Comparison of ENCODE assay signal across 20 cellular contexts in genomic region chr11:2742201-2742600, GRCh38. TPM values are rescaled to one million over a fixed set of nuclear protein-coding genes. Genes with fewer than 3 reads are reported as not detected.
DNase-seq lines count a peak whose midpoint lies in the region; ATAC-seq, FAIRE-seq and TF ChIP-seq lines count a peak whose summit lies in the region.
"Had no signal": no experiment of that assay in that cellular context is flagged by ENCODE, and none has a peak within 500 bp of the region (broad histone marks: within the 10 kb centered on the region; RNA-seq: fewer than 3 reads in every experiment).

No MANE protein-coding gene starts in this region.

- intact Hi-C loops in IMR-90 (cut with micrococcal nuclease) (loop anchor here (5.0 kb wide), 1 partner anchor 85 kb away; no protein-coding TSS in a partner anchor), K562 (cut with micrococcal nuclease) (no loop called here), spleen (cut with DNase I; ENCODE audit: low total_unique reads) (no loop called here)

- no peak for TF ChIP-seq RAD21 in IMR-90 (IDR thresholded peaks at IDR 0.05; ENCODE audit: low read length)
- TF ChIP-seq RAD21 in K562 (CRISPR knock-in tag; conservative IDR thresholded peaks at IDR 0.05 in 1 of 2, IDR thresholded peaks at IDR 0.05 in 1 of 2) = no peak

- ATAC-seq in IMR-90 (ENCODE audit: low read depth) = peak; percentile 3
- no peak for ATAC-seq in K562
- no peak for ATAC-seq in HG03095 (IDR thresholded peaks at IDR 0.05; ENCODE audit: unreplicated experiment)
- ATAC-seq: CD8-positive, alpha-beta T cell; T-cell had no signal

- peak overlapping the region; percentile 15 for H2AK9ac ChIP-seq in IMR-90 (replicated peaks; ENCODE audit: low read depth, low read length, poor library complexity)

- H2BK12ac ChIP-seq in mesenchymal stem cell (ENCODE audit: low read length in 2 of 2) = peak overlapping the region; percentile 38 to 93

- no peak overlapping the region for H2BK20ac ChIP-seq in IMR-90 (ENCODE audit: low read depth, low read length)

- H3K27me3 ChIP-seq in IMR-90 (ENCODE audit: control insufficient read depth, insufficient read depth, low read length) = peaks cover 5% of the 10 kb centered on the region
- no peaks in the 10 kb centered on the region for H3K27me3 ChIP-seq in K562 (ENCODE audit: control insufficient read depth in 2 of 2, insufficient read depth in 2 of 2, low read length in 2 of 2)
- H3K27me3 ChIP-seq in mesenchymal stem cell (ENCODE audit: control insufficient read depth in 1 of 2, insufficient read depth in 1 of 2, low read length in 2 of 2) = no peaks in the 10 kb centered on the region
- H3K27me3 ChIP-seq in spleen (replicated peaks in 1 of 7) = no peaks in the 10 kb centered on the region

- H3K23ac ChIP-seq in IMR-90 (ENCODE audit: low read depth, low read length) (no peak overlapping the region), mesenchymal stem cell (ENCODE audit: low read length in 2 of 2) (no peak overlapping the region)

- no peak overlapping the region for H3K56ac ChIP-seq in IMR-90 (ENCODE audit: extremely low read depth, insufficient read depth, low read length)

- 0 out of 2 replicates have a peak overlapping the region, but pooled peaks have one; percentile 11 for H3K4ac ChIP-seq in IMR-90 (ENCODE audit: low read depth, low read length)
- peak overlapping the region; percentile 16 to 35 for H3K4ac ChIP-seq in mesenchymal stem cell (ENCODE audit: low read depth in 1 of 2, low read length in 2 of 2)

- POLR2A ChIA-PET in IMR-90 (lab: Charles Lee; ENCODE audit: unreplicated experiment) = no interaction called here
- POLR2A ChIA-PET in K562 (lab: Yijun Ruan, JAX) = interaction anchor here (0.6 to 1.6 kb wide), 2 partner anchors 10 to 39 kb away, joined by 3 to 7 read pairs; no protein-coding TSS in a partner anchor

- FAIRE-seq in K562 (lab: Jason Lieb, UNC) = no peak

- in situ Hi-C loops in IMR-90 (cut with MboI; ENCODE audit: low sequenced_read_pairs) (no loop called here), K562 (cut with MboI) (no loop called here)

- H3K79me1 ChIP-seq in IMR-90 (ENCODE audit: low read depth in 1 of 2, low read length in 2 of 2) (no peaks in the 10 kb centered on the region), mesenchymal stem cell (replicated peaks; ENCODE audit: low read length, poor library complexity, severe bottlenecking) (no peaks in the 10 kb centered on the region)

- CTCF ChIA-PET in IMR-90 (lab: Yijun Ruan, JAX) (no interaction called here), K562 (lab: Yijun Ruan, JAX; ENCODE audit: low intra/inter-chr PET ratio) (no interaction called here)

- DNase-seq in IMR-90 (no peak), K562 (ENCODE audit: extremely low read depth in 1 of 4, low spot score in 3 of 4) (no peak), mesenchymal stem cell (no peak), spleen (peak; percentile 67), NCI-H1092 (lab: John Stamatoyannopoulos, UW) (no peak), NOMO-1 (lab: John Stamatoyannopoulos, UW; ENCODE audit: unreplicated experiment in 2 of 2) (no peak)
- no peak for DNase-seq in activated CD4-positive, alpha-beta T cell treated with anti-CD3 and anti-CD28 coated beads, Interleukin-2, amount 50 U/mL, for 4 hours
- DNase-seq: activated CD4-positive, alpha-beta T cell treated with anti-CD3 and anti-CD28 coated beads, Interleukin-2, amount 10 ng/mL, durations not matched to agents 7 days and 5 days; activated CD8-positive, alpha-beta memory T cell treated with anti-CD3 and anti-CD28 coated beads, Interleukin-2, amount 50 U/mL, for 4 hours; CD8-positive, alpha-beta T cell; cerebellar nuclear complex; DND-41; effector memory CD4-positive, alpha-beta T cell; naive B cell; NCI-H2029 treated with DMSO at 0.1 percent for 48 hours; NCI-H446; SIG-M5 had no signal

- peak overlapping the region; percentile 6; the same call in 1 of the 2 replicates for H4K91ac ChIP-seq in IMR-90 (ENCODE audit: insufficient read depth, low read depth, low read length)
- H4K91ac ChIP-seq in mesenchymal stem cell (ENCODE audit: low read length) = peak overlapping the region; percentile 70

- no peak overlapping the region for H4K5ac ChIP-seq in IMR-90 (ENCODE audit: low read depth, low read length)

- no peaks in the 10 kb centered on the region for H3K36me3 ChIP-seq in IMR-90 (ENCODE audit: control insufficient read depth, insufficient read depth, low read length)
- H3K36me3 ChIP-seq in K562 (ENCODE audit: control insufficient read depth, insufficient read depth, low read length) = no peaks in the 10 kb centered on the region
- no peaks in the 10 kb centered on the region for H3K36me3 ChIP-seq in mesenchymal stem cell (ENCODE audit: control insufficient read depth in 1 of 2, insufficient read depth in 2 of 2, low read depth in 1 of 2, low read length in 2 of 2)
- H3K36me3 ChIP-seq in spleen = no peaks in the 10 kb centered on the region

- no TSS peak for BruUV-seq in IMR-90 (replicated peaks; lab: Mats Ljungman, UMichigan)
- BruUV-seq in K562 (replicated peaks; lab: Mats Ljungman, UMichigan) = no TSS peak

- no peaks in the 10 kb centered on the region for H3K79me2 ChIP-seq in K562 (ENCODE audit: control insufficient read depth, insufficient read depth, low read length)

- H2BK5ac ChIP-seq in IMR-90 (ENCODE audit: low read depth, low read length, poor library complexity, severe bottlenecking) = peak overlapping the region; percentile 35
- peak overlapping the region; percentile 36 for H2BK5ac ChIP-seq in mesenchymal stem cell (ENCODE audit: low read depth, low read length, poor library complexity, severe bottlenecking)

- dilution Hi-C loops in IMR-90 (cut with HindIII; ENCODE audit: low sequenced_read_pairs, unreplicated experiment) = no loop called here

- H2BK15ac ChIP-seq in IMR-90 (ENCODE audit: low read depth, low read length) (no peak overlapping the region), mesenchymal stem cell (ENCODE audit: low read depth, poor library complexity, severe bottlenecking) (peak overlapping the region; percentile 94)

- H3K27ac ChIP-seq in IMR-90 (ENCODE audit: insufficient read depth, low read length) = peak overlapping the region; percentile 23; the same call in 1 of the 2 replicates
- no peak overlapping the region for H3K27ac ChIP-seq in K562 (ENCODE audit: extremely low read depth, low read depth, low read length)
- H3K27ac ChIP-seq in mesenchymal stem cell (ENCODE audit: low read length, poor library complexity, severe bottlenecking) = peak overlapping the region; percentile 96
- H3K27ac ChIP-seq in spleen = peak overlapping the region in 1 of 8 donors; percentile 31

- no peaks in the 10 kb centered on the region for H3K9me3 ChIP-seq in IMR-90 (ENCODE audit: control insufficient read depth, insufficient read depth, low read length)
- H3K9me3 ChIP-seq in K562 (replicated peaks; ENCODE audit: control insufficient read depth, insufficient read depth, low read depth, low read length) = no peaks in the 10 kb centered on the region
- H3K9me3 ChIP-seq in mesenchymal stem cell (ENCODE audit: control insufficient read depth, low read length) = no peaks in the 10 kb centered on the region
- no peaks in the 10 kb centered on the region for H3K9me3 ChIP-seq in spleen

- TF ChIP-seq POLR2A in IMR-90 (IDR thresholded peaks at IDR 0.05; ENCODE audit: low read depth, low read length) (no peak), K562 (conservative IDR thresholded peaks at IDR 0.05) (no peak), spleen (IDR thresholded peaks at IDR 0.05) (no peak)

- H3K18ac ChIP-seq in IMR-90 (ENCODE audit: low read depth, low read length) (peak overlapping the region; percentile 8; the same call in 1 of the 2 replicates), mesenchymal stem cell (ENCODE audit: low read depth in 1 of 2, low read length in 2 of 2) (peak overlapping the region; percentile 84 to 90)

- H3K9ac ChIP-seq in IMR-90 (ENCODE audit: low read depth, low read length) (peak overlapping the region; percentile 5; the same call in 1 of the 2 replicates), K562 (ENCODE audit: insufficient read depth in 1 of 2, low read depth in 2 of 2, low read length in 2 of 2) (no peak overlapping the region), mesenchymal stem cell (ENCODE audit: low read length) (peak overlapping the region; percentile 40)

- H2AK5ac ChIP-seq in IMR-90 (ENCODE audit: low read depth, low read length) = peak overlapping the region; percentile 70
- peak overlapping the region; percentile 8 for H2AK5ac ChIP-seq in mesenchymal stem cell (ENCODE audit: low read length, severe bottlenecking)

- WGBS in IMR-90 (ENCODE audit: extremely low coverage in 2 of 2, insufficient read length in 1 of 2), 2 experiments = 75% methylated on average over 4 of the region's 5 CpGs; no CpG with 5 or more reads in 1 of the 2 experiments
- 83% methylated on average over 5 of the region's 5 CpGs for WGBS in K562 (ENCODE audit: insufficient coverage, low coverage, missing lambda C conversion rate)
- WGBS in mesenchymal stem cell = 94% methylated on average over 5 of the region's 5 CpGs
- 86 to 99% (median 95%) methylated on average over 4 to 5 of the region's 5 CpGs for WGBS in spleen, 5 donors

- H2AFZ ChIP-seq in IMR-90 (replicated peaks; ENCODE audit: low read length, poor library complexity) (peak overlapping the region; percentile 3), K562 (ENCODE audit: low read depth, low read length) (peak overlapping the region; percentile 88; the same call in 1 of the 2 replicates), mesenchymal stem cell (ENCODE audit: low read depth, low read length) (no peak overlapping the region)

- H4K8ac ChIP-seq in IMR-90 (ENCODE audit: low read depth in 2 of 2, low read length in 2 of 2) = 0 out of 4 replicates have a peak overlapping the region, but pooled peaks of 1 of the 2 experiments have one; percentile 6
- H4K8ac ChIP-seq in mesenchymal stem cell (ENCODE audit: low read length) = peak overlapping the region; percentile 4

- no peaks in the 10 kb centered on the region for H4K20me1 ChIP-seq in IMR-90 (ENCODE audit: insufficient read depth, low read length)
- no peaks in the 10 kb centered on the region for H4K20me1 ChIP-seq in K562 (replicated peaks; ENCODE audit: control insufficient read depth, insufficient read depth, low read length)

- peaks cover 19% of the 10 kb centered on the region for H3K4me1 ChIP-seq in IMR-90 (ENCODE audit: control insufficient read depth, insufficient read depth, low read length)
- peaks cover 43 to 70% of the 10 kb centered on the region in 2 experiments for H3K4me1 ChIP-seq in K562 (replicated peaks in 1 of 2; ENCODE audit: control insufficient read depth in 2 of 2, insufficient read depth in 2 of 2, low read length in 2 of 2)
- H3K4me1 ChIP-seq in mesenchymal stem cell (ENCODE audit: control insufficient read depth, insufficient read depth, low read depth, low read length) = peaks cover 53% of the 10 kb centered on the region
- H3K4me1 ChIP-seq in spleen = peaks cover 0 to 13% (median 2%) of the 10 kb centered on the region in 6 donors

- H2BK120ac ChIP-seq in IMR-90 (ENCODE audit: low read depth, low read length) (0 out of 2 replicates have a peak overlapping the region, but pooled peaks have one; percentile 8), mesenchymal stem cell (ENCODE audit: low read depth, low read length) (no peak overlapping the region)

- TF ChIP-seq CTCF in IMR-90 (conservative IDR thresholded peaks at IDR 0.05; ENCODE audit: low read depth, low read length) = no peak
- no peak for TF ChIP-seq CTCF in K562 (IDR thresholded peaks at IDR 0.05 in 2 of 3, conservative IDR thresholded peaks at IDR 0.05 in 1 of 3; ENCODE audit: insufficient read depth in 2 of 3, low read depth in 1 of 3, low read length in 3 of 3)
- TF ChIP-seq CTCF in spleen (IDR thresholded peaks at IDR 0.05 in 8 of 11, conservative IDR thresholded peaks at IDR 0.05 in 3 of 11) = no peak

- H3K4me3 ChIP-seq in IMR-90 (ENCODE audit: insufficient read depth, low read depth, low read length) (no peak overlapping the region), K562 (no peak overlapping the region), mesenchymal stem cell (ENCODE audit: insufficient read depth in 1 of 2, low read depth in 1 of 2, low read length in 2 of 2) (peak overlapping the region in 1 of 2 experiments; percentile 46), spleen (no peak overlapping the region)
- H3K4me3 ChIP-seq: lung had no signal

- H3K4me2 ChIP-seq in IMR-90 (ENCODE audit: low read depth, low read length) = peak overlapping the region; percentile 60
- no peak overlapping the region for H3K4me2 ChIP-seq in K562 (ENCODE audit: insufficient read depth, low read length)
- H3K4me2 ChIP-seq in mesenchymal stem cell (ENCODE audit: low read length, poor library complexity, severe bottlenecking) = peak overlapping the region; percentile 2

- H3K9me1 ChIP-seq in IMR-90 (ENCODE audit: insufficient read depth, low read length) (no peaks in the 10 kb centered on the region), K562 (ENCODE audit: control insufficient read depth, insufficient read depth, low read length) (no peaks in the 10 kb centered on the region)

- no peak overlapping the region; the same call in 1 of the 2 replicates for H3K14ac ChIP-seq in IMR-90 (replicated peaks; ENCODE audit: low read depth, low read length)
- H3K14ac ChIP-seq in mesenchymal stem cell (ENCODE audit: low read length in 2 of 2) = peak overlapping the region in 1 of 2 experiments; percentile 9

- TF ChIP-seq EP300 in K562 (IDR thresholded peaks at IDR 0.05; ENCODE audit: low read length) = no peak

RNA-seq across cellular contexts. Expression of gene KCNQ1OT1, which starts 42.4 kb away (rescaled TPM):
- total RNA-seq in IMR-90 (2012; rRNA removed) (1.9 and 2.0 TPM in 2 replicates), K562 (2014; rRNA removed) (1.2 and 1.3 TPM in 2 replicates), K562 (2014; rRNA removed; fragmentation: Illumina TruSeq; extraction: Trizol) (2.0 TPM in 2 replicates), K562 (2015; rRNA removed; fragmentation: Illumina TruSeq; extraction: Trizol) (2.2 and 2.3 TPM in 2 replicates), K562 (2021) (1.4 and 1.7 TPM in 2 replicates), spleen (1 to 10 TPM in 6 of 7 donors, under 1 TPM in 1; 0.87 to 3.1 (median 2.1) TPM)
- polyA plus RNA-seq in IMR-90 (2012; rRNA removed) (0.11 and 0.14 TPM in 2 replicates), K562 (2011; rRNA removed) (0.74 and 0.92 TPM in 2 replicates), K562 (2014; fragmentation: Illumina TruSeq; extraction: Trizol) (0.48 and 0.51 TPM in 2 replicates), K562 (2014; fragmentation: Nextera tagmentation; extraction: Ambion mirVana) (under 1 TPM; 0.04 to 0.17 TPM), K562 (2014; rRNA removed) (0.50 and 0.64 TPM in 2 replicates), spleen (under 1 TPM; 0.02 to 0.16 (median 0.02) TPM)
- under 0.01 TPM in 2 replicates for polyA plus RNA-seq in IMR-90 (2012; cell fraction: cytosol; rRNA removed)
- polyA plus RNA-seq in IMR-90 (2012; cell fraction: nucleus; rRNA removed; ENCODE audit: low replicate concordance) = 0.57 and 1.3 TPM in 2 replicates
- 32.7 and 48.2 TPM in 2 replicates for total RNA-seq in K562 (2011; cell fraction: chromatin; rRNA removed; ENCODE audit: low replicate concordance)
- 15.8 and 20.9 TPM in 2 replicates for total RNA-seq in K562 (2011; cell fraction: nucleolus; rRNA removed)
- total RNA-seq in K562 (2011; cell fraction: nucleoplasm; rRNA removed) = 36.4 and 61.6 TPM in 2 replicates
- polyA plus RNA-seq in K562 (2011; cell fraction: cytosol; rRNA removed) = 0.06 and 0.15 TPM in 2 replicates
- 5.9 and 6.5 TPM in 2 replicates for polyA plus RNA-seq in K562 (2011; cell fraction: nucleus; rRNA removed)
- 0.38 and 0.66 TPM in 2 replicates for polyA plus RNA-seq in K562 (2012)
- polyA minus RNA-seq in K562 (2011; rRNA and poly(A)+ RNA removed) = 7.7 and 12.9 TPM in 2 replicates
- polyA minus RNA-seq in K562 (2011; cell fraction: cytosol; rRNA and poly(A)+ RNA removed) = 0.48 and 1.0 TPM in 2 replicates
- 15.9 and 28.0 TPM in 2 replicates for polyA minus RNA-seq in K562 (2011; cell fraction: nucleus; rRNA and poly(A)+ RNA removed)
- polyA plus RNA-seq in mesenchymal stem cell (2013, experiment 1 of 2) = 0.08 TPM
- 0.05 TPM for polyA plus RNA-seq in mesenchymal stem cell (2013, experiment 2 of 2)

Comparison
In these comparisons a context has a peak if more than half of its experiments do, and no peak if none do; other contexts are left out.
1. H3K9ac ChIP-seq: peak in IMR-90 (single experiment) and mesenchymal stem cell (single experiment); none in K562 (0 of 2).